8 cellular contexts compared by ENCODE assay signal in genomic region chr1:26922201-26922729, GRCh38.
DNase-seq lines count a peak whose midpoint lies in the region; TF ChIP-seq lines count a peak whose summit lies in the region.

No MANE protein-coding gene starts in this region.

- H3K27ac ChIP-seq in cingulate gyrus (ENCODE audit: low read depth, low read length) = peak overlapping the region; percentile 99
- H3K27ac ChIP-seq in muscle layer of duodenum (ENCODE audit: low read length) = peak overlapping the region; percentile 85

- no peaks in the 10 kb centered on the region for H3K9me3 ChIP-seq in muscle layer of duodenum (ENCODE audit: control insufficient read depth in 1 of 2, low read length in 2 of 2)

- DNase-seq in ELR (ENCODE audit: low read depth) (peak; percentile 42), LNCaP clone FGC (ENCODE audit: low read depth) (no peak), iPS-NIHi7 (ENCODE audit: extremely low spot score) (no peak), 8988T (no peak), NCI-H1930 (lab: John Stamatoyannopoulos, UW) (no peak), islet precursor cell (no peak)

- H3K4me3 ChIP-seq in LNCaP clone FGC (ENCODE audit: low read depth, low read length) = peak overlapping the region; percentile 99
- H3K4me3 ChIP-seq in muscle layer of duodenum (ENCODE audit: low read depth in 1 of 2, low read length in 2 of 2) = peak overlapping the region; percentile 87 to 95

- TF ChIP-seq CTCF in LNCaP clone FGC (IDR thresholded peaks at IDR 0.05; ENCODE audit: control insufficient read depth, extremely low read depth, insufficient read depth) = no peak

- peaks cover 16 to 20% of the 10 kb centered on the region in 2 donors for H3K36me3 ChIP-seq in muscle layer of duodenum (ENCODE audit: control insufficient read depth in 1 of 2, insufficient read depth in 2 of 2, low read length in 2 of 2)

- no peaks in the 10 kb centered on the region for H3K27me3 ChIP-seq in muscle layer of duodenum (ENCODE audit: low read depth, low read length)

- peaks cover 9 to 20% of the 10 kb centered on the region in 2 donors for H3K4me1 ChIP-seq in muscle layer of duodenum (ENCODE audit: control insufficient read depth in 1 of 2, insufficient read depth in 2 of 2, low read length in 2 of 2)
